ENCODE assay signal across 1 cellular context in genomic region chr16:86316967-86317616, GRCh38.
TF ChIP-seq lines count a peak whose summit lies in the region.

No MANE protein-coding gene starts in this region.

TF ChIP-seq in K562, 482 proteins besides CTCF, POLR2A, EP300 and RAD21:
- TF ChIP-seq ZNF699 (CRISPR knock-in tag; IDR thresholded peaks at IDR 0.05; ENCODE audit: insufficient replicate concordance) (no peak), EHMT2 (IDR thresholded peaks at IDR 0.05) (no peak), TBL1XR1 (IDR thresholded peaks at IDR 0.05; ENCODE audit: low read length in 2 of 2) (no peak), PHF20 (IDR thresholded peaks at IDR 0.05; ENCODE audit: partially characterized antibody) (no peak), ETS1 (conservative IDR thresholded peaks at IDR 0.05; ENCODE audit: control insufficient read depth, low read depth, low read length) (no peak), HDAC3 (IDR thresholded peaks at IDR 0.05; ENCODE audit: borderline replicate concordance, partially characterized antibody) (no peak), PURB (CRISPR knock-in tag; IDR thresholded peaks at IDR 0.05; ENCODE audit: low read depth) (no peak), FOXJ2 (tag; IDR thresholded peaks at IDR 0.05) (no peak), ZC3H11A (IDR thresholded peaks at IDR 0.05; ENCODE audit: low read depth, low read length) (no peak), ZFP1 (CRISPR knock-in tag; IDR thresholded peaks at IDR 0.05) (no peak), ZNF584 (CRISPR knock-in tag; IDR thresholded peaks at IDR 0.05; ENCODE audit: low read depth) (no peak), KDM4B (IDR thresholded peaks at IDR 0.05; ENCODE audit: borderline replicate concordance in 2 of 2, low read depth in 1 of 2) (no peak)
